In the genomic region with DNA sequence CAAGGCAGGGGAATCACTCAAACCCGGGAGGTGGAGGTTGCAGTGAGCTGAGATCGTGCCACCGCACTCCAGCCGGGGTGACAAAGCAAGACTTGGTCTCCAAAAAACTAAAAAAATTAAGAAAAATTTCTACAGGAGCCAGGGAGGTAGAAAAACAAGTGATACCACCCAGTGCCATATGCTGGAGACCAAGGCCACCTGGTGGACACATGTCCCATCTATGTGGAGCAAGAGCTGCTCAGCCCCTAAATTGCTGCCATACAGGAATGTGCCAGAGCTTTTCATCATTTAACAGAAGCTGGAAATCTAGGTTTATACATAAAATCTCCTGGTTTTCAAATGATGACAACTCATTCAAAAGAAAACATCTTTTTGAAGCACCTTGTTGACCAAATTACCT, we compare ENCODE assay signal across 10 cellular contexts.
DNase-seq lines count a peak whose midpoint lies in the region; ATAC-seq and TF ChIP-seq lines count a peak whose summit lies in the region.
"Had no signal": no experiment of that assay in that cellular context is flagged by ENCODE, and none has a peak within 500 bp of the region (broad histone marks: within the 10 kb centered on the region; RNA-seq: fewer than 3 reads in every experiment).

No MANE protein-coding gene starts in this region.

- H3K27ac Mint-ChIP-seq in effector memory CD8-positive, alpha-beta T cell: no peak overlapping the region

- no peak for ATAC-seq in right cardiac atrium
- peak; percentile 44 for ATAC-seq in effector memory CD8-positive, alpha-beta T cell (replicated peaks)

- TF ChIP-seq CTCF in right atrium auricular region (IDR thresholded peaks at IDR 0.05): peak in 1 of 2 donors; percentile 38

- 91% methylated on average over 4 of the region's 4 CpGs for WGBS in right cardiac atrium

- DNase-seq in right cardiac atrium (peak in 2 of 3 donors; percentile 32 to 52), right atrium auricular region (ENCODE audit: low spot score) (no peak), NOMO-1 treated with DMSO at 0.1 percent for 48 hours (lab: John Stamatoyannopoulos, UW; ENCODE audit: unreplicated experiment) (peak; percentile 37), germinal center (ENCODE audit: low spot score) (no peak), HK-2 (ENCODE audit: unreplicated experiment) (no peak), HuH-7.5 (ENCODE audit: low spot score) (no peak)
- DNase-seq in effector memory CD8-positive, alpha-beta T cell: no peak
- DNase-seq in stimulated activated CD8-positive, alpha-beta memory T cell treated with anti-CD3 and anti-CD28 coated beads, Interleukin-4, amount 100 ng/mL, for 48 hours: no peak
- DNase-seq: DMS79, tibial artery had no signal

- no peaks in the 10 kb centered on the region for H3K9me3 Mint-ChIP-seq in effector memory CD8-positive, alpha-beta T cell

- H3K4me3 Mint-ChIP-seq in effector memory CD8-positive, alpha-beta T cell: no peak overlapping the region

- H3K4me3 ChIP-seq in right cardiac atrium (ENCODE audit: low read length) (no peak overlapping the region), right atrium auricular region (no peak overlapping the region)
- H3K4me3 ChIP-seq: tibial artery had no signal

- peaks cover 3 to 13% of the 10 kb centered on the region in 2 donors for H3K4me1 Mint-ChIP-seq in effector memory CD8-positive, alpha-beta T cell (ENCODE audit: low read depth in 2 of 2)

- H3K27ac ChIP-seq in right cardiac atrium (ENCODE audit: low read length): no peak overlapping the region
- no peak overlapping the region for H3K27ac ChIP-seq in right atrium auricular region
- H3K27ac ChIP-seq: tibial artery had no signal

- peaks cover 11 to 22% of the 10 kb centered on the region in 2 donors for H3K27me3 Mint-ChIP-seq in effector memory CD8-positive, alpha-beta T cell

- no peaks in the 10 kb centered on the region for H3K36me3 ChIP-seq in right atrium auricular region
- H3K36me3 ChIP-seq: tibial artery had no signal

- H3K27me3 ChIP-seq in right cardiac atrium (ENCODE audit: control insufficient read depth, insufficient read depth) (no peaks in the 10 kb centered on the region), right atrium auricular region (no peaks in the 10 kb centered on the region)
- H3K27me3 ChIP-seq: tibial artery had no signal

- H3K4me1 ChIP-seq in right cardiac atrium (ENCODE audit: control insufficient read depth, insufficient read depth, low read length): no peaks in the 10 kb centered on the region
- H3K4me1 ChIP-seq in right atrium auricular region: no peaks in the 10 kb centered on the region

- H3K36me3 Mint-ChIP-seq in effector memory CD8-positive, alpha-beta T cell (ENCODE audit: insufficient read depth): peaks cover 4% of the 10 kb centered on the region

- intact Hi-C loops in right cardiac atrium (cut with DNase I): loop anchor here in 1 of 4 donors (10.0 kb wide), 1 partner anchor 58 kb away; no protein-coding TSS in a partner anchor

- H3K9me3 ChIP-seq in right cardiac atrium (ENCODE audit: control insufficient read depth, low read length) (no peaks in the 10 kb centered on the region), right atrium auricular region (no peaks in the 10 kb centered on the region)
- H3K9me3 ChIP-seq: tibial artery had no signal

Comparison
In these comparisons a context has a peak if more than half of its experiments do, and no peak if none do; other contexts are left out.
1. DNase-seq: peak in right cardiac atrium (2 of 3) and NOMO-1 treated with DMSO at 0.1 percent for 48 hours (single experiment); none in right atrium auricular region (single experiment), effector memory CD8-positive, alpha-beta T cell (0 of 3), stimulated activated CD8-positive, alpha-beta memory T cell treated with anti-CD3 and anti-CD28 coated beads, Interleukin-4, amount 100 ng/mL, for 48 hours (single experiment), germinal center (single experiment), HK-2 (single experiment) and HuH-7.5 (single experiment).